In genomic region chr15:81895723-81896122, GRCh38 we compare ENCODE assay signal across 1 cellular context.
TF ChIP-seq lines count a peak whose summit lies in the region.

No MANE protein-coding gene starts in this region.

TF ChIP-seq in SK-N-SH treated with all-trans-retinoic acid at 6 μM for 48 hours, 23 proteins besides CTCF, POLR2A, EP300 and RAD21 (continued from another document):
- no peak for TF ChIP-seq POU6F1 (CRISPR knock-in tag; IDR thresholded peaks at IDR 0.05; ENCODE audit: borderline replicate concordance, low read depth)
TF ChIP-seq in SK-N-SH treated with all-trans-retinoic acid at 6 μM for 48 hours: peak in this region for 0.
